In the genomic region with DNA sequence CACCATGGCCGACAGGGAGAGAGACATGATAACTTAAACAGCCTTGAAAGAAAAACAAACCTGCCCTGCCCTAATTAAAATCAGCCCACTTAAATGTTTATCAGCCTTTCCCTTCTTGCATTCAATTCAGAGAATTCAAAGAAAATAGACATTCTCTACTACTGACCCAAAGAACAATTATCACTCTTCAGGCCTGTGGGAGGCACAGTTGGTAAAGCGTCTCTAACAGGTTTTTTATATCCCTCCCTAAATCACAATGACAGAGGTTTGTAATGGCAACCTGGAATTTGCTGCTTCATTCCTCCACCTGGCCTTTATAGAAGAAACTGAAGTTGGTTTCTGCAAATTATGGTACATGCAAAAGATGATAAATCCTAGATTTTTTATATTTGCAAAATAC, we compare ENCODE assay signal across 3 cellular contexts.
TF ChIP-seq lines count a peak whose summit lies in the region.

No MANE protein-coding gene starts in this region.

TF ChIP-seq in SK-N-SH, 30 proteins besides CTCF, POLR2A, EP300 and RAD21:
- no peak for TF ChIP-seq POLR2AphosphoS5 (IDR thresholded peaks at IDR 0.05; ENCODE audit: low read depth, low read length)

TF ChIP-seq in SK-N-SH treated with all-trans-retinoic acid at 6 μM for 48 hours, 23 proteins besides CTCF, POLR2A, EP300 and RAD21:
- no peak for TF ChIP-seq ZFP3 (CRISPR knock-in tag; IDR thresholded peaks at IDR 0.05)
- TF ChIP-seq RARB (CRISPR knock-in tag; IDR thresholded peaks at IDR 0.05): no peak
- TF ChIP-seq, protein P1, sequence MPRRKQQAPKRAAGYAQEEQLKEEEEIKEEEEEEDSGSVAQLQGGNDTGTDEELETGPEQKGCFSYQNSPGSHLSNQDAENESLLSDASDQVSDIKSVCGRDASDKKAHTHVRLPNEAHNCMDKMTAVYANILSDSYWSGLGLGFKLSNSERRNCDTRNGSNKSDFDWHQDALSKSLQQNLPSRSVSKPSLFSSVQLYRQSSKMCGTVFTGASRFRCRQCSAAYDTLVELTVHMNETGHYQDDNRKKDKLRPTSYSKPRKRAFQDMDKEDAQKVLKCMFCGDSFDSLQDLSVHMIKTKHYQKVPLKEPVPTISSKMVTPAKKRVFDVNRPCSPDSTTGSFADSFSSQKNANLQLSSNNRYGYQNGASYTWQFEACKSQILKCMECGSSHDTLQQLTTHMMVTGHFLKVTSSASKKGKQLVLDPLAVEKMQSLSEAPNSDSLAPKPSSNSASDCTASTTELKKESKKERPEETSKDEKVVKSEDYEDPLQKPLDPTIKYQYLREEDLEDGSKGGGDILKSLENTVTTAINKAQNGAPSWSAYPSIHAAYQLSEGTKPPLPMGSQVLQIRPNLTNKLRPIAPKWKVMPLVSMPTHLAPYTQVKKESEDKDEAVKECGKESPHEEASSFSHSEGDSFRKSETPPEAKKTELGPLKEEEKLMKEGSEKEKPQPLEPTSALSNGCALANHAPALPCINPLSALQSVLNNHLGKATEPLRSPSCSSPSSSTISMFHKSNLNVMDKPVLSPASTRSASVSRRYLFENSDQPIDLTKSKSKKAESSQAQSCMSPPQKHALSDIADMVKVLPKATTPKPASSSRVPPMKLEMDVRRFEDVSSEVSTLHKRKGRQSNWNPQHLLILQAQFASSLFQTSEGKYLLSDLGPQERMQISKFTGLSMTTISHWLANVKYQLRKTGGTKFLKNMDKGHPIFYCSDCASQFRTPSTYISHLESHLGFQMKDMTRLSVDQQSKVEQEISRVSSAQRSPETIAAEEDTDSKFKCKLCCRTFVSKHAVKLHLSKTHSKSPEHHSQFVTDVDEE (CRISPR knock-in tag; IDR thresholded peaks at IDR 0.05): no peak
- TF ChIP-seq, protein P2, sequence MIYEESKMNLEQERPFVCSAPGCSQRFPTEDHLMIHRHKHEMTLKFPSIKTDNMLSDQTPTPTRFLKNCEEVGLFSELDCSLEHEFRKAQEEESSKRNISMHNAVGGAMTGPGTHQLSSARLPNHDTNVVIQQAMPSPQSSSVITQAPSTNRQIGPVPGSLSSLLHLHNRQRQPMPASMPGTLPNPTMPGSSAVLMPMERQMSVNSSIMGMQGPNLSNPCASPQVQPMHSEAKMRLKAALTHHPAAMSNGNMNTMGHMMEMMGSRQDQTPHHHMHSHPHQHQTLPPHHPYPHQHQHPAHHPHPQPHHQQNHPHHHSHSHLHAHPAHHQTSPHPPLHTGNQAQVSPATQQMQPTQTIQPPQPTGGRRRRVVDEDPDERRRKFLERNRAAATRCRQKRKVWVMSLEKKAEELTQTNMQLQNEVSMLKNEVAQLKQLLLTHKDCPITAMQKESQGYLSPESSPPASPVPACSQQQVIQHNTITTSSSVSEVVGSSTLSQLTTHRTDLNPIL (CRISPR knock-in tag; IDR thresholded peaks at IDR 0.05; ENCODE audit: low read depth): no peak
- TF ChIP-seq ARNTL (CRISPR knock-in tag; IDR thresholded peaks at IDR 0.05; ENCODE audit: borderline replicate concordance, low read depth): no peak
- no peak for TF ChIP-seq TCF4 (CRISPR knock-in tag; IDR thresholded peaks at IDR 0.05; ENCODE audit: borderline replicate concordance)
- no peak for TF ChIP-seq ZFP30 (CRISPR knock-in tag; IDR thresholded peaks at IDR 0.05)
- TF ChIP-seq, protein P3, sequence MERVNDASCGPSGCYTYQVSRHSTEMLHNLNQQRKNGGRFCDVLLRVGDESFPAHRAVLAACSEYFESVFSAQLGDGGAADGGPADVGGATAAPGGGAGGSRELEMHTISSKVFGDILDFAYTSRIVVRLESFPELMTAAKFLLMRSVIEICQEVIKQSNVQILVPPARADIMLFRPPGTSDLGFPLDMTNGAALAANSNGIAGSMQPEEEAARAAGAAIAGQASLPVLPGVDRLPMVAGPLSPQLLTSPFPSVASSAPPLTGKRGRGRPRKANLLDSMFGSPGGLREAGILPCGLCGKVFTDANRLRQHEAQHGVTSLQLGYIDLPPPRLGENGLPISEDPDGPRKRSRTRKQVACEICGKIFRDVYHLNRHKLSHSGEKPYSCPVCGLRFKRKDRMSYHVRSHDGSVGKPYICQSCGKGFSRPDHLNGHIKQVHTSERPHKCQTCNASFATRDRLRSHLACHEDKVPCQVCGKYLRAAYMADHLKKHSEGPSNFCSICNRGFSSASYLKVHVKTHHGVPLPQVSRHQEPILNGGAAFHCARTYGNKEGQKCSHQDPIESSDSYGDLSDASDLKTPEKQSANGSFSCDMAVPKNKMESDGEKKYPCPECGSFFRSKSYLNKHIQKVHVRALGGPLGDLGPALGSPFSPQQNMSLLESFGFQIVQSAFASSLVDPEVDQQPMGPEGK (CRISPR knock-in tag; IDR thresholded peaks at IDR 0.05; ENCODE audit: borderline replicate concordance): no peak
- TF ChIP-seq GLIS3 (CRISPR knock-in tag; IDR thresholded peaks at IDR 0.05): no peak

TF ChIP-seq in K562, 482 proteins besides CTCF, POLR2A, EP300 and RAD21:
- TF ChIP-seq, protein P4, sequence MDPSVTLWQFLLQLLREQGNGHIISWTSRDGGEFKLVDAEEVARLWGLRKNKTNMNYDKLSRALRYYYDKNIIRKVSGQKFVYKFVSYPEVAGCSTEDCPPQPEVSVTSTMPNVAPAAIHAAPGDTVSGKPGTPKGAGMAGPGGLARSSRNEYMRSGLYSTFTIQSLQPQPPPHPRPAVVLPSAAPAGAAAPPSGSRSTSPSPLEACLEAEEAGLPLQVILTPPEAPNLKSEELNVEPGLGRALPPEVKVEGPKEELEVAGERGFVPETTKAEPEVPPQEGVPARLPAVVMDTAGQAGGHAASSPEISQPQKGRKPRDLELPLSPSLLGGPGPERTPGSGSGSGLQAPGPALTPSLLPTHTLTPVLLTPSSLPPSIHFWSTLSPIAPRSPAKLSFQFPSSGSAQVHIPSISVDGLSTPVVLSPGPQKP (CRISPR knock-in tag; IDR thresholded peaks at IDR 0.05): no peak
- TF ChIP-seq HNRNPLL (IDR thresholded peaks at IDR 0.05; ENCODE audit: low read depth, low read length, poor library complexity, severe bottlenecking): no peak
- no peak for TF ChIP-seq PTTG1 (tag; IDR thresholded peaks at IDR 0.05; ENCODE audit: low read depth)
- no peak for TF ChIP-seq ZNF212 (CRISPR knock-in tag; IDR thresholded peaks at IDR 0.05)
- TF ChIP-seq ZNF551 (CRISPR knock-in tag; IDR thresholded peaks at IDR 0.05): no peak
- peak; percentile 7; the same call in 1 of the 2 replicates for TF ChIP-seq CBFA2T3 (IDR thresholded peaks at IDR 0.05)
- no peak for TF ChIP-seq SLC30A9 (CRISPR knock-in tag; IDR thresholded peaks at IDR 0.05)
